Comparison of ENCODE assay signal across 8 cellular contexts in genomic region chr12:19440019-19440858, GRCh38. TPM values are rescaled to one million over a fixed set of nuclear protein-coding genes. Genes with fewer than 3 reads are reported as not detected.
DNase-seq lines count a peak whose midpoint lies in the region; ATAC-seq and TF ChIP-seq lines count a peak whose summit lies in the region.

No MANE protein-coding gene starts in this region.

- peak overlapping the region; percentile 90 for H3K9ac ChIP-seq in HUES64 (ENCODE audit: low read depth, low read length)

- intact Hi-C loops in right cardiac atrium (cut with DNase I) (no loop called here), vagina (cut with DNase I) (no loop called here)

- peak; percentile 33 for ATAC-seq in GM21381 (IDR thresholded peaks at IDR 0.05; ENCODE audit: unreplicated experiment)
- peak; percentile 17 for ATAC-seq in T-helper 17 cell
- ATAC-seq in right cardiac atrium: peak; percentile 55 to 68

- DNase-seq in DMS 273 treated with DMSO at 0.1 percent for 48 hours (lab: John Stamatoyannopoulos, UW): peak; percentile 4
- DNase-seq in T-helper 17 cell: peak; percentile 27 to 46 (median 43)
- DNase-seq in amygdala (lab: John Stamatoyannopoulos, UW): peak in 45 of 56 donors; percentile 2 to 69 (median 43)
- DNase-seq in right cardiac atrium: peak; percentile 54 to 83 (median 82)
- DNase-seq in renal cortical epithelial cell (ENCODE audit: low read depth): peak; percentile 46
- no peak for DNase-seq in vagina (ENCODE audit: extremely low spot score in 2 of 2)

- no peaks in the 10 kb centered on the region for H3K27me3 Mint-ChIP-seq in T-helper 17 cell

- TF ChIP-seq CTCF in vagina (IDR thresholded peaks at IDR 0.05): no peak

- H3K27me3 ChIP-seq in HUES64 (ENCODE audit: insufficient read depth, low read length) (no peaks in the 10 kb centered on the region), right cardiac atrium (ENCODE audit: control insufficient read depth, insufficient read depth) (no peaks in the 10 kb centered on the region), vagina (no peaks in the 10 kb centered on the region)

- H3K4me3 Mint-ChIP-seq in T-helper 17 cell: peak overlapping the region; percentile 99

- H3K36me3 ChIP-seq in HUES64 (ENCODE audit: insufficient read depth, low read length) (peaks cover 15% of the 10 kb centered on the region), vagina (no peaks in the 10 kb centered on the region)

- WGBS in HUES64: under 1% methylated on average over 71 of the region's 71 CpGs
- WGBS in right cardiac atrium: under 1% methylated on average over 71 of the region's 71 CpGs

- H3K4me1 ChIP-seq in HUES64 (ENCODE audit: insufficient read depth, low read length): peaks cover 41% of the 10 kb centered on the region
- H3K4me1 ChIP-seq in right cardiac atrium (ENCODE audit: control insufficient read depth, insufficient read depth, low read length): no peaks in the 10 kb centered on the region
- peaks cover 42% of the 10 kb centered on the region for H3K4me1 ChIP-seq in vagina

- peak overlapping the region; percentile 99 for H3K4me3 ChIP-seq in HUES64 (ENCODE audit: low read length)
- H3K4me3 ChIP-seq in right cardiac atrium (ENCODE audit: low read length): peak overlapping the region; percentile 76
- peak overlapping the region; percentile 78 to 85 for H3K4me3 ChIP-seq in vagina

- H3K27ac Mint-ChIP-seq in T-helper 17 cell: peak overlapping the region; percentile 97

- H3K4me1 Mint-ChIP-seq in T-helper 17 cell: peaks cover 26% of the 10 kb centered on the region

- TF ChIP-seq POLR2A in vagina (IDR thresholded peaks at IDR 0.05): no peak

- H3K9me3 ChIP-seq in HUES64 (ENCODE audit: insufficient read depth, low read depth, low read length) (no peaks in the 10 kb centered on the region), T-helper 17 cell (ENCODE audit: control insufficient read depth, low read length, poor library complexity, severe bottlenecking) (no peaks in the 10 kb centered on the region), right cardiac atrium (ENCODE audit: control insufficient read depth, low read length) (no peaks in the 10 kb centered on the region), vagina (no peaks in the 10 kb centered on the region)

- H3K27ac ChIP-seq in HUES64 (ENCODE audit: low read depth, low read length) (peak overlapping the region; percentile 86), right cardiac atrium (ENCODE audit: low read length) (peak overlapping the region; percentile 84), vagina (peak overlapping the region; percentile 96)

- H3K36me3 Mint-ChIP-seq in T-helper 17 cell (ENCODE audit: low read depth): no peaks in the 10 kb centered on the region

RNA-seq across cellular contexts. Expression of gene AEBP2, which starts 0.9 kb away (rescaled TPM):
- 21.8 TPM for polyA plus RNA-seq in HUES64 (2013, experiment 1 of 2)
- 24.3 TPM for polyA plus RNA-seq in HUES64 (2013, experiment 2 of 2)
- total RNA-seq in T-helper 17 cell: 10 to 100 TPM; 50.0 to 52.7 TPM
- total RNA-seq in right cardiac atrium: 10 to 100 TPM; 30.7 to 35.3 (median 34.4) TPM
- 11.9 TPM for polyA plus RNA-seq in right cardiac atrium
- total RNA-seq in renal cortical epithelial cell: 21.7 and 61.7 TPM in 2 replicates
- total RNA-seq in vagina: 67.5 TPM

Comparison
In these comparisons a context has a peak if more than half of its experiments do, and no peak if none do; other contexts are left out.
1. DNase-seq: peak in DMS 273 treated with DMSO at 0.1 percent for 48 hours (single experiment), T-helper 17 cell (3 of 3), amygdala (45 of 56), right cardiac atrium (3 of 3) and renal cortical epithelial cell (single experiment); none in vagina (0 of 2).
2. Peak in every context shown above with its lines, with median percentiles within 50 percentile points of each other: ATAC-seq, H3K27ac ChIP-seq and H3K4me3 ChIP-seq.